ENCODE assay signal across 1 cellular context in the genomic region with DNA sequence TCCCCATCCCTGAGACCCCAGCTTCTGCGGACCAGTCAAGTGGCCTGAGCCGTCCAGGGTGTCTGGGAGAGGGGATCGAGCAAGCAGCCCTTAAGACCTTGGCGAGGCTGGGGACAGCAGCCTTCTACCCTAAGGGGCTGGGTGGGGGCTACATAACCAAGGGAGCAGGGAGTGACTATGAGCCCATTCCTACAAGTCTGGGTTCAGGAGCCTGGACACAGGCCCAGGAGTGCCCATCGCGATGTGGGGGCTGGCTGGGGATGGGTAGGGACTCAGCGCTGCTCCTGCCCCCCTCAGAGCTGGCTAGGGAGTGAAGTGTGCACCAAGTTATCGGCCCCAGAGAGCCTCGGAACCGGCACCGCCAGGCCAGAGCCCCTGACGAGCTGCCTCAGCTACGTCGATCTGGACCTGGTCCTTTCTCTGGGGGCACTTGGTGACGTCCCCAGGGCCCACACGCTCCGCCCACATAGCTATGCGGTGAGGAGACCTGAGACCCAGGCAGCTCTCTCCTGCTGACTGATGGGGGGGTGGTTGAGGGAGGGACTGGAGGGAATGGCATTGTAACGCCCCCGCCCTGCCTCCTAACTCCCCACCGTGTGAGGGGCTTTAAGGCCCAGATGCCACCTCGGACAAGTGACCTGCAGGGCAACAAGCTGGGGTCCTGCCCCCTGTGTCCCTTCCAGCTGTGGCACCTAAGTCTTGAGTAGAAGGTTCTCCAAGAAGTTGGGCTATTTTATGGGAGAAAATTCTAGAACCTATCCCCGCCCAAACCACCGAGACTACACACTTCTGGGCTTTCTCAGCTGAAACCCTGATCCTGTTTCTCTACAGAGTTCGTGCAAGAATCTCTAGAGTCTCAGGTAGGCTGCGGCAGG.
TF ChIP-seq lines count a peak whose summit lies in the region.

No MANE protein-coding gene starts in this region.

TF ChIP-seq in GM23338, 12 proteins besides CTCF, POLR2A, EP300 and RAD21:
- TF ChIP-seq STAT1 (IDR thresholded peaks at IDR 0.05; ENCODE audit: unreplicated experiment) (no peak), CREB1 (CRISPR knock-in tag; IDR thresholded peaks at IDR 0.05; ENCODE audit: low read depth) (no peak), NANOG (IDR thresholded peaks at IDR 0.05; ENCODE audit: borderline replicate concordance) (no peak), ZNF331 (CRISPR knock-in tag; IDR thresholded peaks at IDR 0.05; ENCODE audit: low read depth) (no peak), POLR2AphosphoS5 (IDR thresholded peaks at IDR 0.05; ENCODE audit: low read depth) (no peak), JUNB (IDR thresholded peaks at IDR 0.05; ENCODE audit: unreplicated experiment) (no peak), EZH2 (IDR thresholded peaks at IDR 0.05; ENCODE audit: low read depth, unreplicated experiment) (no peak), EZH2phosphoT487 (IDR thresholded peaks at IDR 0.05; ENCODE audit: unreplicated experiment) (no peak)
- TF ChIP-seq, protein P1, sequence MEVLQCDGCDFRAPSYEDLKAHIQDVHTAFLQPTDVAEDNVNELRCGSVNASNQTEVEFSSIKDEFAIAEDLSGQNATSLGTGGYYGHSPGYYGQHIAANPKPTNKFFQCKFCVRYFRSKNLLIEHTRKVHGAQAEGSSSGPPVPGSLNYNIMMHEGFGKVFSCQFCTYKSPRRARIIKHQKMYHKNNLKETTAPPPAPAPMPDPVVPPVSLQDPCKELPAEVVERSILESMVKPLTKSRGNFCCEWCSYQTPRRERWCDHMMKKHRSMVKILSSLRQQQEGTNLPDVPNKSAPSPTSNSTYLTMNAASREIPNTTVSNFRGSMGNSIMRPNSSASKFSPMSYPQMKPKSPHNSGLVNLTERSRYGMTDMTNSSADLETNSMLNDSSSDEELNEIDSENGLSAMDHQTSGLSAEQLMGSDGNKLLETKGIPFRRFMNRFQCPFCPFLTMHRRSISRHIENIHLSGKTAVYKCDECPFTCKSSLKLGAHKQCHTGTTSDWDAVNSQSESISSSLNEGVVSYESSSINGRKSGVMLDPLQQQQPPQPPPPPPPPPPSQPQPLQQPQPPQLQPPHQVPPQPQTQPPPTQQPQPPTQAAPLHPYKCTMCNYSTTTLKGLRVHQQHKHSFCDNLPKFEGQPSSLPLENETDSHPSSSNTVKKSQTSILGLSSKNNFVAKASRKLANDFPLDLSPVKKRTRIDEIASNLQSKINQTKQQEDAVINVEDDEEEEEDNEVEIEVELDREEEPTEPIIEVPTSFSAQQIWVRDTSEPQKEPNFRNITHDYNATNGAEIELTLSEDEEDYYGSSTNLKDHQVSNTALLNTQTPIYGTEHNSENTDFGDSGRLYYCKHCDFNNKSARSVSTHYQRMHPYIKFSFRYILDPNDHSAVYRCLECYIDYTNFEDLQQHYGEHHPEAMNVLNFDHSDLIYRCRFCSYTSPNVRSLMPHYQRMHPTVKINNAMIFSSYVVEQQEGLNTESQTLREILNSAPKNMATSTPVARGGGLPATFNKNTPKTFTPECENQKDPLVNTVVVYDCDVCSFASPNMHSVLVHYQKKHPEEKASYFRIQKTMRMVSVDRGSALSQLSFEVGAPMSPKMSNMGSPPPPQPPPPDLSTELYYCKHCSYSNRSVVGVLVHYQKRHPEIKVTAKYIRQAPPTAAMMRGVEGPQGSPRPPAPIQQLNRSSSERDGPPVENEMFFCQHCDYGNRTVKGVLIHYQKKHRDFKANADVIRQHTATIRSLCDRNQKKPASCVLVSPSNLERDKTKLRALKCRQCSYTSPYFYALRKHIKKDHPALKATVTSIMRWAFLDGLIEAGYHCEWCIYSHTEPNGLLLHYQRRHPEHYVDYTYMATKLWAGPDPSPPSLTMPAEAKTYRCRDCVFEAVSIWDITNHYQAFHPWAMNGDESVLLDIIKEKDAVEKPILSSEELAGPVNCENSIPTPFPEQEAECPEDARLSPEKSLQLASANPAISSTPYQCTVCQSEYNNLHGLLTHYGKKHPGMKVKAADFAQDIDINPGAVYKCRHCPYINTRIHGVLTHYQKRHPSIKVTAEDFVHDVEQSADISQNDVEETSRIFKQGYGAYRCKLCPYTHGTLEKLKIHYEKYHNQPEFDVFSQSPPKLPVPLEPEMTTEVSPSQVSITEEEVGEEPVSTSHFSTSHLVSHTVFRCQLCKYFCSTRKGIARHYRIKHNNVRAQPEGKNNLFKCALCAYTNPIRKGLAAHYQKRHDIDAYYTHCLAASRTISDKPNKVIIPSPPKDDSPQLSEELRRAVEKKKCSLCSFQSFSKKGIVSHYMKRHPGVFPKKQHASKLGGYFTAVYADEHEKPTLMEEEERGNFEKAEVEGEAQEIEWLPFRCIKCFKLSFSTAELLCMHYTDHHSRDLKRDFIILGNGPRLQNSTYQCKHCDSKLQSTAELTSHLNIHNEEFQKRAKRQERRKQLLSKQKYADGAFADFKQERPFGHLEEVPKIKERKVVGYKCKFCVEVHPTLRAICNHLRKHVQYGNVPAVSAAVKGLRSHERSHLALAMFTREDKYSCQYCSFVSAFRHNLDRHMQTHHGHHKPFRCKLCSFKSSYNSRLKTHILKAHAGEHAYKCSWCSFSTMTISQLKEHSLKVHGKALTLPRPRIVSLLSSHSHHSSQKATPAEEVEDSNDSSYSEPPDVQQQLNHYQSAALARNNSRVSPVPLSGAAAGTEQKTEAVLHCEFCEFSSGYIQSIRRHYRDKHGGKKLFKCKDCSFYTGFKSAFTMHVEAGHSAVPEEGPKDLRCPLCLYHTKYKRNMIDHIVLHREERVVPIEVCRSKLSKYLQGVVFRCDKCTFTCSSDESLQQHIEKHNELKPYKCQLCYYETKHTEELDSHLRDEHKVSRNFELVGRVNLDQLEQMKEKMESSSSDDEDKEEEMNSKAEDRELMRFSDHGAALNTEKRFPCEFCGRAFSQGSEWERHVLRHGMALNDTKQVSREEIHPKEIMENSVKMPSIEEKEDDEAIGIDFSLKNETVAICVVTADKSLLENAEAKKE (CRISPR knock-in tag; IDR thresholded peaks at IDR 0.05): no peak
- TF ChIP-seq, protein P2, sequence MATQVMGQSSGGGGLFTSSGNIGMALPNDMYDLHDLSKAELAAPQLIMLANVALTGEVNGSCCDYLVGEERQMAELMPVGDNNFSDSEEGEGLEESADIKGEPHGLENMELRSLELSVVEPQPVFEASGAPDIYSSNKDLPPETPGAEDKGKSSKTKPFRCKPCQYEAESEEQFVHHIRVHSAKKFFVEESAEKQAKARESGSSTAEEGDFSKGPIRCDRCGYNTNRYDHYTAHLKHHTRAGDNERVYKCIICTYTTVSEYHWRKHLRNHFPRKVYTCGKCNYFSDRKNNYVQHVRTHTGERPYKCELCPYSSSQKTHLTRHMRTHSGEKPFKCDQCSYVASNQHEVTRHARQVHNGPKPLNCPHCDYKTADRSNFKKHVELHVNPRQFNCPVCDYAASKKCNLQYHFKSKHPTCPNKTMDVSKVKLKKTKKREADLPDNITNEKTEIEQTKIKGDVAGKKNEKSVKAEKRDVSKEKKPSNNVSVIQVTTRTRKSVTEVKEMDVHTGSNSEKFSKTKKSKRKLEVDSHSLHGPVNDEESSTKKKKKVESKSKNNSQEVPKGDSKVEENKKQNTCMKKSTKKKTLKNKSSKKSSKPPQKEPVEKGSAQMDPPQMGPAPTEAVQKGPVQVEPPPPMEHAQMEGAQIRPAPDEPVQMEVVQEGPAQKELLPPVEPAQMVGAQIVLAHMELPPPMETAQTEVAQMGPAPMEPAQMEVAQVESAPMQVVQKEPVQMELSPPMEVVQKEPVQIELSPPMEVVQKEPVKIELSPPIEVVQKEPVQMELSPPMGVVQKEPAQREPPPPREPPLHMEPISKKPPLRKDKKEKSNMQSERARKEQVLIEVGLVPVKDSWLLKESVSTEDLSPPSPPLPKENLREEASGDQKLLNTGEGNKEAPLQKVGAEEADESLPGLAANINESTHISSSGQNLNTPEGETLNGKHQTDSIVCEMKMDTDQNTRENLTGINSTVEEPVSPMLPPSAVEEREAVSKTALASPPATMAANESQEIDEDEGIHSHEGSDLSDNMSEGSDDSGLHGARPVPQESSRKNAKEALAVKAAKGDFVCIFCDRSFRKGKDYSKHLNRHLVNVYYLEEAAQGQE (IDR thresholded peaks at IDR 0.05; ENCODE audit: unreplicated experiment): no peak
- TF ChIP-seq, protein P3, sequence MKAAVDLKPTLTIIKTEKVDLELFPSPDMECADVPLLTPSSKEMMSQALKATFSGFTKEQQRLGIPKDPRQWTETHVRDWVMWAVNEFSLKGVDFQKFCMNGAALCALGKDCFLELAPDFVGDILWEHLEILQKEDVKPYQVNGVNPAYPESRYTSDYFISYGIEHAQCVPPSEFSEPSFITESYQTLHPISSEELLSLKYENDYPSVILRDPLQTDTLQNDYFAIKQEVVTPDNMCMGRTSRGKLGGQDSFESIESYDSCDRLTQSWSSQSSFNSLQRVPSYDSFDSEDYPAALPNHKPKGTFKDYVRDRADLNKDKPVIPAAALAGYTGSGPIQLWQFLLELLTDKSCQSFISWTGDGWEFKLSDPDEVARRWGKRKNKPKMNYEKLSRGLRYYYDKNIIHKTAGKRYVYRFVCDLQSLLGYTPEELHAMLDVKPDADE (IDR thresholded peaks at IDR 0.05): no peak
